Comparison of ENCODE assay signal across 8 cellular contexts in the genomic region with DNA sequence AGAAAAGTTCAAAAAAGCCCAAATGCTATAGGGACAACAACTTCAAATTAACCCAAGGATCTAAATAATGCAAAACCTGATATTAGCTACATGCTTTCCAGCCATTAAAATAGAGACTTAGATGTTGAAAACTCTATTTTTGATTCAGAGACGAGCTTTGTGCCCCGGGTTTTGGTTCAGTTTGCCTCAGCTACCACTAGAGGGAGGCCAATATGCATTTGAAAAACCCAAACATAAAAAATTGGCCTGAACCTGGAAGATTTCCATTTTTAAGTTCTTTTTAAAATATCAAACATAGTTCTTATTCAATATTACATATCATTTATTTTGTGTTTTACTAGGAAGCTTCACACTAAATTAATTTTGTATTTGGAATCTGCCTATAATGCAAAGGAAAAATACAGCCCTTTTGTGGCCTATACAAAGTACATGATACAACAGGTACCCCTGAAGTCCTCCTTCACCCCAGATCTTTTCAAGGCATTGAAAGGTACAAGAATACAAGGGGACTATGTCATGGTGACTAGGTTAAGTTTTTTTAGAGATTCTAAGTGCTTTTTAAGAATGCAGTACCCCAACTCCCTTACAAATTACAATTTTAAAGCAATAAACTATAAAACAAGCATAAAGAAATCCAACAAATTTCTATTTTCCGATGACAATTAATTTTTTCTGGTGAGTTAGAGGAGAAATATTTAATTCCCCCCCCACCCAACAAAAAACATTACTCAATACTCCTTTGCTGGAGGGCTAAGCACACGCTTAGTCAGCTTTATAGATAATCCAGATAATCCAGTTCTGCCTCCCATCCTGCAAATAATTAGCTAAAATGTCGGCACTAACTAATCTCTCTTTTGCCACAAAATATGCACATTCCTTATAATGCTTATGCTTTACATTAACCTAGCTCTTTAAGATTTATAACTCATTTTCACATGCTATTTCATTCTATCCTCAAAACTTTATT.
DNase-seq lines count a peak whose midpoint lies in the region; ATAC-seq and TF ChIP-seq lines count a peak whose summit lies in the region.

No MANE protein-coding gene starts in this region.

- intact Hi-C loops in dorsolateral prefrontal cortex (cut with DNase I), result loop anchor here (2.0 to 10.0 kb wide), 3 partner anchors 98 to 596 kb away; a partner anchor contains a TSS
- intact Hi-C loops in mucosa of descending colon (cut with DNase I, micrococcal nuclease), result loop anchor here (5.0 kb wide), 2 partner anchors 396 to 401 kb away; a partner anchor contains a TSS

- H3K27me3 ChIP-seq in dorsolateral prefrontal cortex, result no peaks in the 10 kb centered on the region

- H3K27ac ChIP-seq in SK-N-MC (peak overlapping the region; percentile 98), dorsolateral prefrontal cortex (peak overlapping the region in 25 of 59 donors; percentile 25 to 85 (median 69))

- H3K9ac ChIP-seq in SK-N-MC (ENCODE audit: insufficient read length), result peak overlapping the region; percentile 71

- H3K36me3 ChIP-seq in SK-N-MC (ENCODE audit: insufficient read depth, low read length) (no peaks in the 10 kb centered on the region), mucosa of descending colon (ENCODE audit: low read depth) (no peaks in the 10 kb centered on the region)

- peak overlapping the region; percentile 44 for H3K4me3 ChIP-seq in SK-N-MC
- peak overlapping the region in 2 of 59 donors; percentile 10 to 15 for H3K4me3 ChIP-seq in dorsolateral prefrontal cortex
- no peak overlapping the region for H3K4me3 ChIP-seq in mucosa of descending colon

- ATAC-seq in mucosa of descending colon (peak; percentile 42), HG02623 (IDR thresholded peaks at IDR 0.05; ENCODE audit: unreplicated experiment) (no peak)

- TF ChIP-seq CTCF in dorsolateral prefrontal cortex (IDR thresholded peaks at IDR 0.05 in 54 of 56, conservative IDR thresholded peaks at IDR 0.05 in 2 of 56; ENCODE audit: low read depth in 1 of 56, partially characterized antibody in 56 of 56) (peak; percentile 85 to 98 (median 91)), mucosa of descending colon (IDR thresholded peaks at IDR 0.05) (peak; percentile 63)

- DNase-seq in NCI-H524 (lab: John Stamatoyannopoulos, UW) (peak; percentile 1 to 32), NCI-H524 treated with DMSO at 0.1 percent for 48 hours (lab: John Stamatoyannopoulos, UW) (no peak), HK-2 (ENCODE audit: unreplicated experiment) (peak; percentile 22), SK-N-MC (ENCODE audit: low read depth, low spot score) (peak; percentile 89), dorsolateral prefrontal cortex (peak in 5 of 10 donors; percentile 10 to 39 (median 35)), mucosa of descending colon (peak in 1 of 3 donors; percentile 55), NCI-H226 (no peak)

- H3K9me3 ChIP-seq in SK-N-MC (ENCODE audit: low read depth, low read length), result no peaks in the 10 kb centered on the region
- H3K9me3 ChIP-seq in mucosa of descending colon, result no peaks in the 10 kb centered on the region

- H3K4me1 ChIP-seq in mucosa of descending colon (ENCODE audit: low read depth), result no peaks in the 10 kb centered on the region

Comparison
In these comparisons a context has a peak if more than half of its experiments do, and no peak if none do; other contexts are left out.
1. DNase-seq: peak in NCI-H524 (2 of 2), HK-2 (single experiment) and SK-N-MC (single experiment); none in NCI-H524 treated with DMSO at 0.1 percent for 48 hours (single experiment) and NCI-H226 (single experiment).